ENCODE assay signal across 8 cellular contexts in genomic region chr14:20989464-20989786, GRCh38. TPM values are rescaled to one million over a fixed set of nuclear protein-coding genes. Genes with fewer than 3 reads are reported as not detected.
A peak's percentile ranks its signal among the peaks of the same experiment; 100 is the strongest.
DNase-seq lines count a peak whose midpoint lies in the region; ATAC-seq, FAIRE-seq and TF ChIP-seq lines count a peak whose summit lies in the region.

No MANE protein-coding gene starts in this region.

- intact Hi-C loops in activated CD4-positive, alpha-beta T cell treated with anti-CD3 and anti-CD28 coated beads, Interleukin-2, amount 10 ng/mL, durations not matched to agents 24 days and 14 days (cut with micrococcal nuclease): loop anchor here (1.0 kb wide), 1 partner anchor 18 kb away; no protein-coding TSS in a partner anchor
- intact Hi-C loops in left lung (cut with DNase I): no loop called here

- H3K4me1 Mint-ChIP-seq in activated CD4-positive, alpha-beta T cell treated with anti-CD3 and anti-CD28 coated beads, Interleukin-2, amount 10 ng/mL, durations not matched to agents 24 days and 14 days: peaks cover 23% of the 10 kb centered on the region

- H3K9me3 ChIP-seq in adipocyte (ENCODE audit: control insufficient read depth, low read length): no peaks in the 10 kb centered on the region
- no peaks in the 10 kb centered on the region for H3K9me3 ChIP-seq in left lung
- no peaks in the 10 kb centered on the region for H3K9me3 ChIP-seq in thoracic aorta

- H3K9me3 Mint-ChIP-seq in activated CD4-positive, alpha-beta T cell treated with anti-CD3 and anti-CD28 coated beads, Interleukin-2, amount 10 ng/mL, durations not matched to agents 24 days and 14 days: no peaks in the 10 kb centered on the region

- H3K4me1 ChIP-seq in adipocyte (ENCODE audit: control insufficient read depth, insufficient read depth, low read length) (peaks cover 44% of the 10 kb centered on the region), left lung (peaks cover 13 to 54% of the 10 kb centered on the region in 2 donors), thoracic aorta (ENCODE audit: control insufficient read depth in 1 of 2, low read depth in 2 of 2) (peaks cover 34 to 52% of the 10 kb centered on the region in 2 donors)

- peaks cover 23% of the 10 kb centered on the region for H3K36me3 Mint-ChIP-seq in activated CD4-positive, alpha-beta T cell treated with anti-CD3 and anti-CD28 coated beads, Interleukin-2, amount 10 ng/mL, durations not matched to agents 24 days and 14 days (ENCODE audit: low read depth)

- no peak for DNase-seq in activated CD4-positive, alpha-beta T cell treated with anti-CD3 and anti-CD28 coated beads, Interleukin-2, amount 10 ng/mL, durations not matched to agents 24 days and 14 days
- DNase-seq in activated CD4-positive, alpha-beta T cell treated with anti-CD3 and anti-CD28 coated beads for 4 hours: no peak
- no peak for DNase-seq in adipocyte (ENCODE audit: low read depth)
- DNase-seq in left lung: no peak
- DNase-seq in thoracic aorta (ENCODE audit: low spot score): no peak
- no peak for DNase-seq in NCI-H446 (lab: John Stamatoyannopoulos, UW)
- no peak for DNase-seq in HTR-8/SVneo (ENCODE audit: insufficient read length, low spot score)

- H3K27me3 Mint-ChIP-seq in activated CD4-positive, alpha-beta T cell treated with anti-CD3 and anti-CD28 coated beads, Interleukin-2, amount 10 ng/mL, durations not matched to agents 24 days and 14 days: no peaks in the 10 kb centered on the region

- H3K27ac ChIP-seq in left lung (peak overlapping the region; percentile 87 to 88), thoracic aorta (peak overlapping the region; percentile 77 to 88)

- H3K9ac ChIP-seq in adipocyte (ENCODE audit: low read length): peak overlapping the region; percentile 83

- FAIRE-seq in HTR-8/SVneo (lab: Jason Lieb, UNC): no peak

- no peaks in the 10 kb centered on the region for H3K27me3 ChIP-seq in adipocyte (replicated peaks; ENCODE audit: control insufficient read depth, insufficient read depth, low read length)
- H3K27me3 ChIP-seq in left lung: no peaks in the 10 kb centered on the region
- no peaks in the 10 kb centered on the region for H3K27me3 ChIP-seq in thoracic aorta (replicated peaks; ENCODE audit: insufficient read depth)

- ATAC-seq in left lung: no peak
- no peak for ATAC-seq in thoracic aorta (ENCODE audit: insufficient number of reproducible peaks, low FRiP score, low read depth)
- no peak for ATAC-seq in GM19463 (IDR thresholded peaks at IDR 0.05; ENCODE audit: unreplicated experiment)

- H3K36me3 ChIP-seq in adipocyte (ENCODE audit: control insufficient read depth, insufficient read depth, low read length, severe bottlenecking) (peaks cover 23% of the 10 kb centered on the region), left lung (peaks cover 0 to 28% of the 10 kb centered on the region in 2 donors), thoracic aorta (peaks cover 19% of the 10 kb centered on the region)

- TF ChIP-seq CTCF in left lung (IDR thresholded peaks at IDR 0.05): no peak
- TF ChIP-seq CTCF in thoracic aorta (IDR thresholded peaks at IDR 0.05): no peak

- peak overlapping the region; percentile 87 for H3K27ac Mint-ChIP-seq in activated CD4-positive, alpha-beta T cell treated with anti-CD3 and anti-CD28 coated beads, Interleukin-2, amount 10 ng/mL, durations not matched to agents 24 days and 14 days

- peak overlapping the region; percentile 94 for H3K4me3 ChIP-seq in adipocyte (ENCODE audit: low read length)
- peak overlapping the region; percentile 68 to 91 for H3K4me3 ChIP-seq in left lung
- H3K4me3 ChIP-seq in thoracic aorta: peak overlapping the region; percentile 88

- peak overlapping the region; percentile 96 for H3K4me3 Mint-ChIP-seq in activated CD4-positive, alpha-beta T cell treated with anti-CD3 and anti-CD28 coated beads, Interleukin-2, amount 10 ng/mL, durations not matched to agents 24 days and 14 days

RNA-seq across cellular contexts. Expression of gene METTL17, which starts 0.4 kb away (rescaled TPM):
- total RNA-seq in activated CD4-positive, alpha-beta T cell treated with anti-CD3 and anti-CD28 coated beads, Interleukin-2, amount 10 ng/mL, durations not matched to agents 24 days and 14 days: 94.6 and 99.1 TPM in 2 replicates
- total RNA-seq in left lung (10 to 100 TPM; 38.6 to 61.3 TPM), thoracic aorta (100 to 1,000 TPM in 1 of 2 donors, 10 to 100 TPM in 1; 94.8 to 141 TPM)

RNA-seq across cellular contexts. Expression of gene SLC39A2, which starts 9.7 kb away (rescaled TPM):
- total RNA-seq in activated CD4-positive, alpha-beta T cell treated with anti-CD3 and anti-CD28 coated beads, Interleukin-2, amount 10 ng/mL, durations not matched to agents 24 days and 14 days: 0.33 TPM in 1 of 2 replicates, not detected in the other
- under 1 TPM in 1 of 2 donors, not detected in 1; 0.35 TPM for total RNA-seq in left lung
- total RNA-seq in thoracic aorta: not detected

RNA-seq across cellular contexts. Expression of gene RNASE2, which starts 34.1 kb away (rescaled TPM):
- not detected in 2 replicates for total RNA-seq in activated CD4-positive, alpha-beta T cell treated with anti-CD3 and anti-CD28 coated beads, Interleukin-2, amount 10 ng/mL, durations not matched to agents 24 days and 14 days
- 10 to 100 TPM in 1 of 2 donors, 1 to 10 TPM in 1; 3.8 to 30.6 TPM for total RNA-seq in left lung
- total RNA-seq in thoracic aorta: 1 to 10 TPM; 6.9 to 7.2 TPM

RNA-seq across cellular contexts. Expression of gene NDRG2, which starts 35.4 kb away (rescaled TPM):
- 1.9 and 2.3 TPM in 2 replicates for total RNA-seq in activated CD4-positive, alpha-beta T cell treated with anti-CD3 and anti-CD28 coated beads, Interleukin-2, amount 10 ng/mL, durations not matched to agents 24 days and 14 days
- total RNA-seq in left lung (10 to 100 TPM; 25.6 to 44.2 TPM), thoracic aorta (100 to 1,000 TPM; 139 TPM)

RNA-seq across cellular contexts. Expression of gene TPPP2, which starts 40.6 kb away (rescaled TPM):
- not detected in 2 replicates for total RNA-seq in activated CD4-positive, alpha-beta T cell treated with anti-CD3 and anti-CD28 coated beads, Interleukin-2, amount 10 ng/mL, durations not matched to agents 24 days and 14 days
- total RNA-seq in left lung (not detected), thoracic aorta (not detected)
